ENCODE assay signal across 23 cellular contexts in the genomic region with DNA sequence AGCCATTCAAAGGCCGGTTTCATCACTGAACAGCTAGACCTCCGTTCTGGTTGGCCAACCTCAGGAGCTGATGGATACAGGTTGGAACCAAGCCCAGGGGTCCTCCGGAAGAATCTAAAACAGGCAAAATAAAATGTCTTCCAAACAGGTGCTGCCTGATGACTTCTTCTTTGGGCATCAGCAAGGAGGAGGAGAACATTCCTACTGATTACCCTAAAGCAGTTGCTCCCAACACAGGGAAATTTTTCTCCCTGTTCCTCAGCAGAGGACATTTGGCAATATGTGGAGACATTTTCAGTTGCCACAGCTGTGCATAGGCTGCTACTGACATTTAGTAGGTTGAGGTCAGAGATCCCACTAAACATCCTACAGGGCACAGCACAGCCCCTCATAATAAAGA.
"Had no signal": no experiment of that assay in that cellular context is flagged by ENCODE, and none has a peak within 500 bp of the region (broad histone marks: within the 10 kb centered on the region; RNA-seq: fewer than 3 reads in every experiment).

No MANE protein-coding gene starts in this region.

- DNase-seq: activated CD4-positive, alpha-beta T cell treated with anti-CD3 and anti-CD28 coated beads for 4 hours; activated CD4-positive, alpha-beta T cell treated with anti-CD3 and anti-CD28 coated beads, Interleukin-2, amount 50 U/mL, for 4 hours; activated CD4-positive, CD25-positive, alpha-beta regulatory T cell; activated effector memory CD4-positive, alpha-beta T cell treated with Interleukin-2 at 50 U/mL for 16 hours; activated naive CD4-positive, alpha-beta T cell treated with Interleukin-2 at 50 U/mL for 16 hours; activated T-cell treated with anti-CD3 and anti-CD28 coated beads for 4 hours; anterior cingulate cortex; dermis blood vessel endothelial cell; effector CD4-positive, alpha-beta T cell; hippocampal formation; left colon; mammary epithelial cell; stimulated activated CD4-positive, alpha-beta T cell treated with anti-CD3 and anti-CD28 coated beads, Interleukin-1b, Interleukin-23, amount 100 ng/mL, for 48 hours; stimulated activated CD4-positive, alpha-beta T cell treated with anti-CD3 and anti-CD28 coated beads, Interleukin-4, amount 100 ng/mL, for 4 hours; stimulated activated CD8-positive, alpha-beta memory T cell treated with anti-CD3 and anti-CD28 coated beads, Interleukin-4, amount 100 ng/mL, for 48 hours; stimulated activated naive CD8-positive, alpha-beta T cell treated with anti-CD3 and anti-CD28 coated beads, Interleukin-15, amount 100 ng/mL, for 72 hours; T-cell; tibial artery; upper lobe of right lung had no signal

- H3K27ac ChIP-seq: gastroesophageal sphincter, tibial artery, upper lobe of right lung had no signal

- ATAC-seq: gastroesophageal sphincter; left colon; sciatic nerve; stimulated activated memory B cell treated with anti-CD40 and anti-IgM and Interleukin-4, amounts not matched to agents 10 μg/mL and 1 μg/mL and 100 μg/mL, for 72 hours; stimulated activated naive CD8-positive, alpha-beta T cell treated with anti-CD3 and anti-CD28 coated beads, Interleukin-15, amount 100 ng/mL, for 72 hours; T-cell; upper lobe of right lung had no signal

- H3K4me1 ChIP-seq: gastroesophageal sphincter, upper lobe of right lung had no signal

- H3K4me3 ChIP-seq: gastroesophageal sphincter, smooth muscle cell, tibial artery, upper lobe of right lung had no signal

- H3K9me3 ChIP-seq: gastroesophageal sphincter, tibial artery, upper lobe of right lung had no signal

- H3K27me3 ChIP-seq: gastroesophageal sphincter, tibial artery, upper lobe of right lung had no signal

- H3K36me3 ChIP-seq: gastroesophageal sphincter, tibial artery, upper lobe of right lung had no signal
